Comparison of ENCODE assay signal across 9 cellular contexts in genomic region chr16:53991181-53992056, GRCh38.
DNase-seq lines count a peak whose midpoint lies in the region; ATAC-seq and TF ChIP-seq lines count a peak whose summit lies in the region.
"Had no signal": no experiment of that assay in that cellular context is flagged by ENCODE, and none has a peak within 500 bp of the region (broad histone marks: within the 10 kb centered on the region; RNA-seq: fewer than 3 reads in every experiment).

No MANE protein-coding gene starts in this region.

- H3K9ac ChIP-seq in endocrine pancreas (ENCODE audit: control insufficient read depth, insufficient read depth, low read length) = no peak overlapping the region

- H3K27ac Mint-ChIP-seq in progenitor cell of endocrine pancreas = peak overlapping the region; percentile 76

- H3K27me3 Mint-ChIP-seq in progenitor cell of endocrine pancreas = no peaks in the 10 kb centered on the region

- H3K27me3 ChIP-seq in HAP-1 (ENCODE audit: low read depth) = no peaks in the 10 kb centered on the region
- no peaks in the 10 kb centered on the region for H3K27me3 ChIP-seq in endocrine pancreas (ENCODE audit: control insufficient read depth, insufficient read depth, low read length)
- H3K27me3 ChIP-seq: uterus had no signal

- H3K9me3 Mint-ChIP-seq in progenitor cell of endocrine pancreas (ENCODE audit: low read depth) = no peaks in the 10 kb centered on the region

- ATAC-seq in GM19035 (IDR thresholded peaks at IDR 0.05; ENCODE audit: unreplicated experiment) = no peak
- ATAC-seq in GM18519 (IDR thresholded peaks at IDR 0.05; ENCODE audit: low FRiP score, unreplicated experiment) = no peak
- ATAC-seq in HG03280 (IDR thresholded peaks at IDR 0.05; ENCODE audit: unreplicated experiment) = no peak

- H3K4me3 ChIP-seq in HAP-1 (no peak overlapping the region), endocrine pancreas (ENCODE audit: control insufficient read depth, insufficient read depth, low read length) (peak overlapping the region; percentile 37)
- H3K4me3 ChIP-seq: uterus had no signal

- in situ Hi-C loops in HAP-1 (cut with MboI; ENCODE audit: low sequenced_read_pairs) = no loop called here

- no peak for TF ChIP-seq CTCF in progenitor cell of endocrine pancreas (IDR thresholded peaks at IDR 0.05; ENCODE audit: unreplicated experiment)

- DNase-seq in HAP-1 (ENCODE audit: low spot score in 2 of 2) = peak; percentile 42 to 46
- DNase-seq in NCI-H2107 (lab: John Stamatoyannopoulos, UW) = peak; percentile 15
- DNase-seq in progenitor cell of endocrine pancreas (ENCODE audit: low spot score, unreplicated experiment) = no peak
- DNase-seq in occipital lobe (lab: John Stamatoyannopoulos, UW) = no peak
- DNase-seq: uterus had no signal

- peaks cover 7% of the 10 kb centered on the region for H3K4me1 ChIP-seq in HAP-1
- peaks cover 4% of the 10 kb centered on the region for H3K4me1 ChIP-seq in endocrine pancreas (ENCODE audit: control insufficient read depth, insufficient read depth, low read length)

- H3K4me1 Mint-ChIP-seq in progenitor cell of endocrine pancreas (ENCODE audit: low read depth) = peaks cover 21% of the 10 kb centered on the region

- H3K36me3 ChIP-seq in HAP-1 (replicated peaks) = no peaks in the 10 kb centered on the region
- H3K36me3 ChIP-seq in endocrine pancreas (ENCODE audit: control insufficient read depth, insufficient read depth, low read length) = no peaks in the 10 kb centered on the region
- H3K36me3 ChIP-seq: uterus had no signal

- peak overlapping the region; percentile 1 for H3K4me3 Mint-ChIP-seq in progenitor cell of endocrine pancreas (ENCODE audit: low read depth)

- H3K9me3 ChIP-seq in HAP-1 (no peaks in the 10 kb centered on the region), endocrine pancreas (ENCODE audit: control insufficient read depth, low read length) (no peaks in the 10 kb centered on the region)
- H3K9me3 ChIP-seq: uterus had no signal

- no peaks in the 10 kb centered on the region for H3K36me3 Mint-ChIP-seq in progenitor cell of endocrine pancreas (ENCODE audit: insufficient read depth)

Comparison
In these comparisons a context has a peak if more than half of its experiments do, and no peak if none do; other contexts are left out.
1. DNase-seq: peak in HAP-1 (2 of 2) and NCI-H2107 (single experiment); none in progenitor cell of endocrine pancreas (single experiment) and occipital lobe (single experiment).